Comparison of ENCODE assay signal across 8 cellular contexts in genomic region chr10:93894516-93895378, GRCh38. TPM values are rescaled to one million over a fixed set of nuclear protein-coding genes. Genes with fewer than 3 reads are reported as not detected.
DNase-seq lines count a peak whose midpoint lies in the region; ATAC-seq and TF ChIP-seq lines count a peak whose summit lies in the region.

No MANE protein-coding gene starts in this region.

- TF ChIP-seq CTCF in AG10803 (conservative IDR thresholded peaks at IDR 0.05; ENCODE audit: low read length) (no peak), VCaP (conservative IDR thresholded peaks at IDR 0.05) (no peak), fibroblast of villous mesenchyme (IDR thresholded peaks at IDR 0.05; ENCODE audit: insufficient read depth, low read depth, low read length) (no peak)

- DNase-seq in AG10803 (ENCODE audit: low read depth) (peak; percentile 25), fibroblast of villous mesenchyme (ENCODE audit: low read depth) (no peak), retina (peak; percentile 29), NCI-H524 (lab: John Stamatoyannopoulos, UW) (no peak), NCI-H2081 treated with DMSO at 0.1 percent for 48 hours (lab: John Stamatoyannopoulos, UW) (no peak)

- H3K27ac ChIP-seq in VCaP: peak overlapping the region; percentile 78; the same call in 1 of the 2 replicates

- peak; percentile 6 for ATAC-seq in GM21825 (IDR thresholded peaks at IDR 0.05; ENCODE audit: unreplicated experiment)
- ATAC-seq in HG03135 (IDR thresholded peaks at IDR 0.05; ENCODE audit: unreplicated experiment): no peak

- H3K4me3 ChIP-seq in AG10803 (ENCODE audit: low read length) (peak overlapping the region; percentile 89), fibroblast of villous mesenchyme (ENCODE audit: low read depth, low read length) (peak overlapping the region; percentile 77)

RNA-seq across cellular contexts. Expression of gene SLC35G1, which starts 1.0 kb away (rescaled TPM):
- 3.5 and 5.2 TPM in 2 replicates for total RNA-seq in fibroblast of villous mesenchyme

Comparison
In these comparisons a context has a peak if more than half of its experiments do, and no peak if none do; other contexts are left out.
1. DNase-seq: peak in AG10803 (single experiment) and retina (single experiment); none in fibroblast of villous mesenchyme (single experiment), NCI-H524 (0 of 2) and NCI-H2081 treated with DMSO at 0.1 percent for 48 hours (single experiment).